In genomic region chr3:53544357-53544756, GRCh38 we compare ENCODE assay signal across 18 cellular contexts. TPM values are rescaled to one million over a fixed set of nuclear protein-coding genes. Genes with fewer than 3 reads are reported as not detected.
DNase-seq lines count a peak whose midpoint lies in the region; ATAC-seq and TF ChIP-seq lines count a peak whose summit lies in the region.
"Had no signal": no experiment of that assay in that cellular context is flagged by ENCODE, and none has a peak within 500 bp of the region (broad histone marks: within the 10 kb centered on the region; RNA-seq: fewer than 3 reads in every experiment).

No MANE protein-coding gene starts in this region.

- no peak for TF ChIP-seq POLR2A in breast epithelium (IDR thresholded peaks at IDR 0.05)
- TF ChIP-seq POLR2A in esophagus muscularis mucosa (IDR thresholded peaks at IDR 0.05; ENCODE audit: low read depth): no peak

- H3K36me3 ChIP-seq in breast epithelium (no peaks in the 10 kb centered on the region), esophagus muscularis mucosa (no peaks in the 10 kb centered on the region), WERI-Rb-1 (no peaks in the 10 kb centered on the region)

- no peaks in the 10 kb centered on the region for H3K9me3 Mint-ChIP-seq in MCF 10A (ENCODE audit: unreplicated experiment)
- H3K9me3 Mint-ChIP-seq in activated naive CD8-positive, alpha-beta T cell treated with anti-CD3 and anti-CD28 coated beads for 36 hours: no peaks in the 10 kb centered on the region

- no peak overlapping the region for H3K4me3 Mint-ChIP-seq in MCF 10A (ENCODE audit: unreplicated experiment)
- no peak overlapping the region for H3K4me3 Mint-ChIP-seq in activated naive CD8-positive, alpha-beta T cell treated with anti-CD3 and anti-CD28 coated beads for 36 hours
- H3K4me3 Mint-ChIP-seq: CD4-positive, CD25-positive, alpha-beta regulatory T cell had no signal

- no peak for ATAC-seq in HG02610 (IDR thresholded peaks at IDR 0.05; ENCODE audit: unreplicated experiment)
- ATAC-seq: HepG2 had no signal

- DNase-seq in MCF 10A (ENCODE audit: unreplicated experiment) (peak; percentile 19), breast epithelium (ENCODE audit: low spot score in 2 of 2) (no peak), esophagus muscularis mucosa (ENCODE audit: extremely low spot score) (peak; percentile 60), SHP77 (lab: John Stamatoyannopoulos, UW) (no peak), WERI-Rb-1 (no peak), NCI-H2171 (lab: John Stamatoyannopoulos, UW) (no peak)
- DNase-seq in activated naive CD8-positive, alpha-beta T cell treated with anti-CD3 and anti-CD28 coated beads for 36 hours: peak; percentile 6
- DNase-seq: ACHN; CD4-positive, CD25-positive, alpha-beta regulatory T cell; MM.1S; NCI-H1105 treated with DMSO at 0.1 percent for 48 hours; NCI-H187 treated with DMSO at 0.1 percent for 48 hours; NCI-H446 treated with DMSO at 0.1 percent for 48 hours; NCI-H774; PC-9 had no signal

- TF ChIP-seq EP300 in esophagus muscularis mucosa (IDR thresholded peaks at IDR 0.05): no peak

- peaks cover 15% of the 10 kb centered on the region for H3K27me3 Mint-ChIP-seq in MCF 10A (ENCODE audit: insufficient read depth, unreplicated experiment)
- peaks cover 16% of the 10 kb centered on the region for H3K27me3 Mint-ChIP-seq in activated naive CD8-positive, alpha-beta T cell treated with anti-CD3 and anti-CD28 coated beads for 36 hours

- BruUV-seq in MCF 10A (replicated peaks; lab: Mats Ljungman, UMichigan): no TSS peak

- no peak for TF ChIP-seq CTCF in MCF 10A (IDR thresholded peaks at IDR 0.05; ENCODE audit: unreplicated experiment)
- TF ChIP-seq CTCF in breast epithelium (IDR thresholded peaks at IDR 0.05): no peak
- no peak for TF ChIP-seq CTCF in esophagus muscularis mucosa (IDR thresholded peaks at IDR 0.05)
- no peak for TF ChIP-seq CTCF in WERI-Rb-1 (IDR thresholded peaks at IDR 0.05; ENCODE audit: low read depth, low read length)

- H3K27ac ChIP-seq in breast epithelium (no peak overlapping the region), esophagus muscularis mucosa (replicated peaks in 1 of 4) (no peak overlapping the region), WERI-Rb-1 (no peak overlapping the region)
- H3K27ac ChIP-seq: KMS-11, PC-9 had no signal

- CTCF ChIA-PET in MCF 10A (lab: Yijun Ruan, JAX): no interaction called here

- peaks cover 0 to 3% of the 10 kb centered on the region in 2 donors for H3K4me1 ChIP-seq in breast epithelium
- H3K4me1 ChIP-seq in esophagus muscularis mucosa: peaks cover 0 to 14% (median 12%) of the 10 kb centered on the region in 4 donors

- H3K27me3 ChIP-seq in breast epithelium: no peaks in the 10 kb centered on the region
- no peaks in the 10 kb centered on the region for H3K27me3 ChIP-seq in esophagus muscularis mucosa
- H3K27me3 ChIP-seq in WERI-Rb-1 (ENCODE audit: insufficient read depth, low read depth, severe bottlenecking): no peaks in the 10 kb centered on the region

- no peak overlapping the region for H3K27ac Mint-ChIP-seq in MCF 10A (ENCODE audit: low read depth, unreplicated experiment)
- no peak overlapping the region for H3K27ac Mint-ChIP-seq in activated naive CD8-positive, alpha-beta T cell treated with anti-CD3 and anti-CD28 coated beads for 36 hours
- H3K27ac Mint-ChIP-seq: CD4-positive, CD25-positive, alpha-beta regulatory T cell had no signal

- WGBS in esophagus muscularis mucosa: 98% methylated on average over 3 of the region's 3 CpGs

- POLR2A ChIA-PET in MCF 10A (lab: Yijun Ruan, JAX): interaction anchor here (0.6 kb wide), 1 partner anchor 18 kb away, joined by 3 read pairs; no protein-coding TSS in a partner anchor

- intact Hi-C loops in MCF 10A (cut with micrococcal nuclease) (no loop called here), breast epithelium (cut with DNase I; ENCODE audit: low total_unique reads) (no loop called here), esophagus muscularis mucosa (cut with DNase I) (no loop called here)

- H3K4me3 ChIP-seq in breast epithelium (no peak overlapping the region), esophagus muscularis mucosa (no peak overlapping the region), WERI-Rb-1 (ENCODE audit: low read depth, low read length) (no peak overlapping the region)
- H3K4me3 ChIP-seq: PC-9 had no signal

- no peaks in the 10 kb centered on the region for H3K9me3 ChIP-seq in breast epithelium
- no peaks in the 10 kb centered on the region for H3K9me3 ChIP-seq in esophagus muscularis mucosa
- no peaks in the 10 kb centered on the region for H3K9me3 ChIP-seq in WERI-Rb-1 (ENCODE audit: severe bottlenecking)

- no peaks in the 10 kb centered on the region for H3K36me3 Mint-ChIP-seq in MCF 10A (ENCODE audit: insufficient read depth, unreplicated experiment)
- no peaks in the 10 kb centered on the region for H3K36me3 Mint-ChIP-seq in activated naive CD8-positive, alpha-beta T cell treated with anti-CD3 and anti-CD28 coated beads for 36 hours
- H3K36me3 Mint-ChIP-seq: CD4-positive, CD25-positive, alpha-beta regulatory T cell had no signal

- no peaks in the 10 kb centered on the region for H3K4me1 Mint-ChIP-seq in MCF 10A (ENCODE audit: insufficient read depth, unreplicated experiment)
- peaks cover 6% of the 10 kb centered on the region for H3K4me1 Mint-ChIP-seq in activated naive CD8-positive, alpha-beta T cell treated with anti-CD3 and anti-CD28 coated beads for 36 hours
- H3K4me1 Mint-ChIP-seq: CD4-positive, CD25-positive, alpha-beta regulatory T cell had no signal

RNA-seq across cellular contexts. Expression of gene CACNA1D, which starts 49.9 kb away (rescaled TPM):
- total RNA-seq in MCF 10A (2022): 0.26 TPM in 1 of 2 replicates, not detected in the other
- 10 to 100 TPM in 2 of 3 donors, under 1 TPM in 1; 0.96 to 50.3 (median 32.1) TPM for total RNA-seq in breast epithelium
- not detected for total RNA-seq in activated naive CD8-positive, alpha-beta T cell treated with anti-CD3 and anti-CD28 coated beads for 36 hours
- total RNA-seq in esophagus muscularis mucosa: 1 to 10 TPM in 2 of 4 donors, under 1 TPM in 2; 0.75 to 2.5 (median 1.2) TPM
- total RNA-seq: PC-9 had no signal

Comparison
In these comparisons a context has a peak if more than half of its experiments do, and no peak if none do; other contexts are left out.
1. DNase-seq: peak in MCF 10A (single experiment), activated naive CD8-positive, alpha-beta T cell treated with anti-CD3 and anti-CD28 coated beads for 36 hours (single experiment) and esophagus muscularis mucosa (single experiment); none in breast epithelium (0 of 2), SHP77 (0 of 2), WERI-Rb-1 (single experiment) and NCI-H2171 (single experiment).